In genomic region chr7:6252748-6253147, GRCh38 we compare ENCODE assay signal across 19 cellular contexts. TPM values are rescaled to one million over a fixed set of nuclear protein-coding genes. Genes with fewer than 3 reads are reported as not detected.
A peak's percentile ranks its signal among the peaks of the same experiment; 100 is the strongest.
DNase-seq lines count a peak whose midpoint lies in the region; ATAC-seq and TF ChIP-seq lines count a peak whose summit lies in the region.
"Had no signal": no experiment of that assay in that cellular context is flagged by ENCODE, and none has a peak within 500 bp of the region (broad histone marks: within the 10 kb centered on the region; RNA-seq: fewer than 3 reads in every experiment).

No MANE protein-coding gene starts in this region.

- no peaks in the 10 kb centered on the region for H3K27me3 ChIP-seq in A673 (replicated peaks; ENCODE audit: insufficient read depth, low read depth, low read length, poor library complexity)
- H3K27me3 ChIP-seq in IMR-90 (ENCODE audit: control insufficient read depth, insufficient read depth, low read length), result no peaks in the 10 kb centered on the region
- no peaks in the 10 kb centered on the region for H3K27me3 ChIP-seq in lower lobe of right lung (ENCODE audit: low read depth)

- CTCF ChIA-PET in A673 (lab: Charles Lee) (no interaction called here), IMR-90 (lab: Yijun Ruan, JAX) (no interaction called here)

- H3K9ac ChIP-seq in IMR-90 (ENCODE audit: low read depth, low read length), result no peak overlapping the region

- H3K23ac ChIP-seq in IMR-90 (ENCODE audit: low read depth, low read length), result peak overlapping the region; percentile 72

- intact Hi-C loops in A673 (cut with micrococcal nuclease; ENCODE audit: unreplicated experiment) (no loop called here), IMR-90 (cut with micrococcal nuclease) (no loop called here), lower lobe of right lung (cut with DNase I) (no loop called here)

- peak overlapping the region; percentile 66; the same call in 1 of the 2 replicates for H3K18ac ChIP-seq in IMR-90 (ENCODE audit: low read depth, low read length)

- no peak overlapping the region for H2AK9ac ChIP-seq in IMR-90 (replicated peaks; ENCODE audit: low read depth, low read length, poor library complexity)

- no peaks in the 10 kb centered on the region for H3K27me3 Mint-ChIP-seq in mesothelial cell of epicardium (ENCODE audit: low read depth)

- peak overlapping the region; percentile 44; the same call in 1 of the 2 replicates for H2BK120ac ChIP-seq in IMR-90 (ENCODE audit: low read depth, low read length)

- 0 out of 3 replicates have a peak overlapping the region, but pooled peaks have one; percentile 45 for H2BK15ac ChIP-seq in IMR-90 (ENCODE audit: low read depth, low read length)

- no peaks in the 10 kb centered on the region for H3K9me3 ChIP-seq in A673 (ENCODE audit: low read depth, low read length, poor library complexity, severe bottlenecking)
- H3K9me3 ChIP-seq in IMR-90 (ENCODE audit: control insufficient read depth, insufficient read depth, low read length), result no peaks in the 10 kb centered on the region
- no peaks in the 10 kb centered on the region for H3K9me3 ChIP-seq in lower lobe of right lung

- no peak for TF ChIP-seq CTCF in A673 (conservative IDR thresholded peaks at IDR 0.05; ENCODE audit: low read depth, low read length)
- TF ChIP-seq CTCF in IMR-90 (conservative IDR thresholded peaks at IDR 0.05; ENCODE audit: low read depth, low read length), result no peak
- no peak for TF ChIP-seq CTCF in cardiac fibroblast (IDR thresholded peaks at IDR 0.05; ENCODE audit: low read depth, low read length)
- no peak for TF ChIP-seq CTCF in mesothelial cell of epicardium (IDR thresholded peaks at IDR 0.05; ENCODE audit: unreplicated experiment)
- TF ChIP-seq CTCF in lower lobe of right lung (IDR thresholded peaks at IDR 0.05), result no peak

- dilution Hi-C loops in IMR-90 (cut with HindIII; ENCODE audit: low sequenced_read_pairs, unreplicated experiment), result no loop called here

- H2BK20ac ChIP-seq in IMR-90 (ENCODE audit: low read depth, low read length), result peak overlapping the region; percentile 24; the same call in 1 of the 2 replicates

- H4K20me1 ChIP-seq in IMR-90 (ENCODE audit: insufficient read depth, low read length), result peaks cover 27% of the 10 kb centered on the region

- peak overlapping the region; percentile 90 for H3K27ac Mint-ChIP-seq in mesothelial cell of epicardium
- H3K27ac Mint-ChIP-seq: activated naive CD8-positive, alpha-beta T cell; endodermal cell had no signal

- TF ChIP-seq POLR2A in IMR-90 (IDR thresholded peaks at IDR 0.05; ENCODE audit: low read depth, low read length), result no peak

- POLR2A ChIA-PET in A673 (lab: Charles Lee; ENCODE audit: low non-redundant PET), result no interaction called here
- POLR2A ChIA-PET in IMR-90 (lab: Charles Lee; ENCODE audit: unreplicated experiment), result no interaction called here

- H3K14ac ChIP-seq in IMR-90 (replicated peaks; ENCODE audit: low read depth, low read length), result peak overlapping the region; percentile 71

- H3K9me3 Mint-ChIP-seq in mesothelial cell of epicardium, result no peaks in the 10 kb centered on the region
- H3K9me3 Mint-ChIP-seq: endodermal cell had no signal

- TF ChIP-seq RAD21 in IMR-90 (IDR thresholded peaks at IDR 0.05; ENCODE audit: low read length), result no peak

- H3K36me3 ChIP-seq in A673 (ENCODE audit: insufficient read depth, low read length, poor library complexity, severe bottlenecking), result no peaks in the 10 kb centered on the region
- H3K36me3 ChIP-seq in IMR-90 (ENCODE audit: control insufficient read depth, insufficient read depth, low read length), result no peaks in the 10 kb centered on the region
- H3K36me3 ChIP-seq in lower lobe of right lung, result no peaks in the 10 kb centered on the region

- H3K9me1 ChIP-seq in IMR-90 (ENCODE audit: insufficient read depth, low read length), result peaks cover 19% of the 10 kb centered on the region

- peak overlapping the region; percentile 57 for H3K27ac ChIP-seq in A673 (ENCODE audit: low read depth, low read length, poor library complexity, severe bottlenecking)
- peak overlapping the region; percentile 64; the same call in 1 of the 2 replicates for H3K27ac ChIP-seq in IMR-90 (ENCODE audit: insufficient read depth, low read length)
- H3K27ac ChIP-seq in lower lobe of right lung, result no peak overlapping the region

- peak overlapping the region; percentile 69; the same call in 1 of the 2 replicates for H3K4me2 ChIP-seq in IMR-90 (ENCODE audit: low read depth, low read length)

- H3K4me1 ChIP-seq in A673 (ENCODE audit: insufficient read depth, low read length, poor library complexity, severe bottlenecking) (peaks cover 56% of the 10 kb centered on the region), IMR-90 (ENCODE audit: control insufficient read depth, insufficient read depth, low read length) (peaks cover 17% of the 10 kb centered on the region), lower lobe of right lung (peaks cover 60% of the 10 kb centered on the region)

- H2AK5ac ChIP-seq in IMR-90 (ENCODE audit: low read depth, low read length), result peak overlapping the region; percentile 45

- no peak for ATAC-seq in IMR-90 (ENCODE audit: low read depth)
- no peak for ATAC-seq in HG02763 (IDR thresholded peaks at IDR 0.05; ENCODE audit: unreplicated experiment)
- no peak for ATAC-seq in GM21825 (IDR thresholded peaks at IDR 0.05; ENCODE audit: unreplicated experiment)
- ATAC-seq in lower lobe of right lung, result no peak

- H3K4me3 Mint-ChIP-seq in mesothelial cell of epicardium, result no peak overlapping the region
- H3K4me3 Mint-ChIP-seq: activated naive CD8-positive, alpha-beta T cell; endodermal cell had no signal

- H3K4me3 ChIP-seq in A673 (ENCODE audit: low read depth, low read length, poor library complexity, severe bottlenecking), result no peak overlapping the region
- no peak overlapping the region for H3K4me3 ChIP-seq in IMR-90 (ENCODE audit: insufficient read depth, low read depth, low read length)
- H3K4me3 ChIP-seq in cardiac fibroblast (replicated peaks in 1 of 2; ENCODE audit: low read depth in 2 of 2, low read length in 2 of 2), result no peak overlapping the region
- no peak overlapping the region for H3K4me3 ChIP-seq in lower lobe of right lung

- peak overlapping the region in 1 of 2 experiments; percentile 59; a peak in 1 of 4 replicates for H4K8ac ChIP-seq in IMR-90 (ENCODE audit: low read depth in 2 of 2, low read length in 2 of 2)

- DNase-seq in A673 (ENCODE audit: low spot score), result no peak
- no peak for DNase-seq in IMR-90
- peak; percentile 62 to 69 for DNase-seq in cardiac fibroblast (ENCODE audit: low read depth in 2 of 2)
- no peak for DNase-seq in mesothelial cell of epicardium (ENCODE audit: low spot score in 2 of 2, unreplicated experiment in 2 of 2)
- DNase-seq in H4 (ENCODE audit: low spot score), result no peak
- no peak for DNase-seq in lower lobe of right lung
- DNase-seq: activated CD4-positive, alpha-beta T cell treated with anti-CD3 and anti-CD28 coated beads, Interleukin-2, amount 50 U/mL, for 1 hour; activated T-cell treated with anti-CD3 and anti-CD28 coated beads, Interleukin-2, amount 50 U/mL, for 1 hour; caudate nucleus; endodermal cell; NCI-H1092 treated with DMSO at 0.1 percent for 48 hours; NCI-H2171 treated with DMSO at 0.1 percent for 48 hours; NK-92 treated with Interleukin-12 subunit alpha and Interleukin-12 subunit beta, amount 100 ng/mL, for 24 hours; SHP77 treated with DMSO at 0.1 percent for 48 hours; stimulated activated CD4-positive, alpha-beta T cell treated with anti-CD3 and anti-CD28 coated beads, Interleukin-12 subunit alpha, Interleukin-12 subunit beta, amount 100 ng/mL, for 4 hours; stimulated activated naive CD4-positive, alpha-beta T cell treated with Interleukin-2 at 50 U/mL for 16 hours had no signal

- in situ Hi-C loops in IMR-90 (cut with MboI; ENCODE audit: low sequenced_read_pairs), result no loop called here

- peak overlapping the region; percentile 45; the same call in 1 of the 2 replicates for H4K91ac ChIP-seq in IMR-90 (ENCODE audit: insufficient read depth, low read depth, low read length)

- no peak overlapping the region for H4K5ac ChIP-seq in IMR-90 (ENCODE audit: low read depth, low read length)

- H3K36me3 Mint-ChIP-seq in mesothelial cell of epicardium, result no peaks in the 10 kb centered on the region
- H3K36me3 Mint-ChIP-seq: activated naive CD8-positive, alpha-beta T cell had no signal

- H3K4ac ChIP-seq in IMR-90 (ENCODE audit: low read depth, low read length), result peak overlapping the region; percentile 58; the same call in 1 of the 2 replicates

- no peak overlapping the region for H2AFZ ChIP-seq in IMR-90 (replicated peaks; ENCODE audit: low read length, poor library complexity)

- H3K79me1 ChIP-seq in IMR-90 (ENCODE audit: low read depth in 1 of 2, low read length in 2 of 2), result peaks cover 17 to 80% of the 10 kb centered on the region in 2 experiments

- BruUV-seq in A673 (replicated peaks; lab: Mats Ljungman, UMichigan), result no TSS peak
- BruUV-seq in IMR-90 (replicated peaks; lab: Mats Ljungman, UMichigan), result no TSS peak

- WGBS in IMR-90 (ENCODE audit: extremely low coverage in 2 of 2, insufficient read length in 1 of 2), 2 experiments, result no CpG with 5 or more reads among the region's 2 CpGs

- peak overlapping the region; percentile 64 for H2BK5ac ChIP-seq in IMR-90 (ENCODE audit: low read depth, low read length, poor library complexity, severe bottlenecking)

- peaks cover 72% of the 10 kb centered on the region for H3K4me1 Mint-ChIP-seq in mesothelial cell of epicardium

- H3K56ac ChIP-seq in IMR-90 (ENCODE audit: extremely low read depth, insufficient read depth, low read length), result peak overlapping the region; percentile 60

TF ChIP-seq in IMR-90, 13 proteins besides CTCF, POLR2A, EP300 and RAD21 (continues in another document):
- TF ChIP-seq MAFK (IDR thresholded peaks at IDR 0.05; ENCODE audit: low read depth, low read length) (no peak), ELK1 (IDR thresholded peaks at IDR 0.05; ENCODE audit: borderline replicate concordance, low read depth, low read length) (no peak), CEBPB (IDR thresholded peaks at IDR 0.05; ENCODE audit: low read depth, low read length) (no peak), BHLHE40 (IDR thresholded peaks at IDR 0.05; ENCODE audit: low read depth, low read length) (no peak)

RNA-seq across cellular contexts. Expression of gene CYTH3, which starts 19.7 kb away (rescaled TPM):
- 20.2 and 20.5 TPM in 2 replicates for total RNA-seq in A673 (2021)
- total RNA-seq in IMR-90 (2012; rRNA removed), result 14.2 TPM in 2 replicates
- polyA plus RNA-seq in IMR-90 (2012; rRNA removed), result 34.5 and 34.8 TPM in 2 replicates
- polyA plus RNA-seq in IMR-90 (2012; cell fraction: cytosol; rRNA removed), result 13.5 and 24.2 TPM in 2 replicates
- polyA plus RNA-seq in IMR-90 (2012; cell fraction: nucleus; rRNA removed; ENCODE audit: low replicate concordance), result 74.6 and 95.8 TPM in 2 replicates
- total RNA-seq in mesothelial cell of epicardium, result 28.3 to 29.9 TPM (median 29.2 TPM) in 3 replicates
- 7.4 and 9.8 TPM in 2 replicates for total RNA-seq in H4 (2014; rRNA removed; shearing (Covaris generic))
- 26.1 TPM for total RNA-seq in lower lobe of right lung

Comparison
In these comparisons a context has a peak if more than half of its experiments do, and no peak if none do; other contexts are left out.
1. DNase-seq: peak in cardiac fibroblast (2 of 2); none in A673 (single experiment), IMR-90 (single experiment), mesothelial cell of epicardium (0 of 2), H4 (single experiment) and lower lobe of right lung (single experiment).